ENCODE assay signal across 1 cellular context in the genomic region with DNA sequence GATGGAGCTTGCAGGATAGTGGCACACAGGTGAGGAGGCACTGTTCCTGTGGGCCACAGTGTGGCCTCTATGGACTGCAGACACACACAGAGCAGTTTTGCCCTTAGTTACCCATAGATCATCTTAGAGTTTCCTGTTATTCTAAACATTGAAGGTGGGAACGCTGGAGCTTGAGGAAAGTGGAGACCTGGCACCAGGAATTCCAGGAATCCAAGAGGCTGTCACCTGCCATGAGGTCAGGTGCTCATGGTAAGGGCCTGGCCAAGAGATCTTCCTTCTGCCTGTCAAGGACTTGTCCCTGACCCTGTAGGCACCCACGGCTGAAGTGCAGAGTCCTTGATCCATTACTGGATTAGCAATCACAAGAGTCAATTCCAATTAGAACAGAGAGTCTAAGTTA.
TF ChIP-seq lines count a peak whose summit lies in the region.

No MANE protein-coding gene starts in this region.

TF ChIP-seq in SK-N-SH, 30 proteins besides CTCF, POLR2A, EP300 and RAD21 (continued from another document):
- TF ChIP-seq, protein P1, sequence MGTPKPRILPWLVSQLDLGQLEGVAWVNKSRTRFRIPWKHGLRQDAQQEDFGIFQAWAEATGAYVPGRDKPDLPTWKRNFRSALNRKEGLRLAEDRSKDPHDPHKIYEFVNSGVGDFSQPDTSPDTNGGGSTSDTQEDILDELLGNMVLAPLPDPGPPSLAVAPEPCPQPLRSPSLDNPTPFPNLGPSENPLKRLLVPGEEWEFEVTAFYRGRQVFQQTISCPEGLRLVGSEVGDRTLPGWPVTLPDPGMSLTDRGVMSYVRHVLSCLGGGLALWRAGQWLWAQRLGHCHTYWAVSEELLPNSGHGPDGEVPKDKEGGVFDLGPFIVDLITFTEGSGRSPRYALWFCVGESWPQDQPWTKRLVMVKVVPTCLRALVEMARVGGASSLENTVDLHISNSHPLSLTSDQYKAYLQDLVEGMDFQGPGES (IDR thresholded peaks at IDR 0.05; ENCODE audit: low read depth, low read length), result no peak
- TF ChIP-seq TEAD4 (IDR thresholded peaks at IDR 0.05; ENCODE audit: borderline replicate concordance, insufficient read depth), result no peak
- TF ChIP-seq TAF1 (IDR thresholded peaks at IDR 0.05; ENCODE audit: borderline replicate concordance, low read depth, low read length), result no peak
- TF ChIP-seq NFIC (IDR thresholded peaks at IDR 0.05; ENCODE audit: borderline replicate concordance), result no peak
- TF ChIP-seq YY1 (IDR thresholded peaks at IDR 0.05; ENCODE audit: low read depth), result no peak
- no peak for TF ChIP-seq MXI1 (IDR thresholded peaks at IDR 0.05; ENCODE audit: low read depth, low read length)
- TF ChIP-seq SIN3A (IDR thresholded peaks at IDR 0.05; ENCODE audit: borderline replicate concordance, low read depth, low read length), result no peak
- no peak for TF ChIP-seq PBX3 (IDR thresholded peaks at IDR 0.05)
- TF ChIP-seq SMC3 (IDR thresholded peaks at IDR 0.05; ENCODE audit: low read depth, low read length), result no peak
- no peak for TF ChIP-seq RFX5 (IDR thresholded peaks at IDR 0.05; ENCODE audit: low read length)
- no peak for TF ChIP-seq ELF1 (IDR thresholded peaks at IDR 0.05)
- no peak for TF ChIP-seq POLR2AphosphoS5 (IDR thresholded peaks at IDR 0.05; ENCODE audit: low read depth, low read length)
- TF ChIP-seq REST (IDR thresholded peaks at IDR 0.05; ENCODE audit: low read depth, low read length), result no peak
- no peak for TF ChIP-seq MEF2A (IDR thresholded peaks at IDR 0.05; ENCODE audit: borderline replicate concordance, low read depth)
- TF ChIP-seq MAX (IDR thresholded peaks at IDR 0.05; ENCODE audit: low read depth), result no peak
